In genomic region chr6:166412911-166413384, GRCh38 we compare ENCODE assay signal across 1 cellular context.
TF ChIP-seq lines count a peak whose summit lies in the region.

No MANE protein-coding gene starts in this region.

TF ChIP-seq in K562, 482 proteins besides CTCF, POLR2A, EP300 and RAD21 (continued from another document):
- no peak for TF ChIP-seq E2F5 (CRISPR knock-in tag; IDR thresholded peaks at IDR 0.05)
- TF ChIP-seq SMARCA4 (IDR thresholded peaks at IDR 0.05) = no peak
- no peak for TF ChIP-seq ZBTB43 (CRISPR knock-in tag; IDR thresholded peaks at IDR 0.05)
- no peak for TF ChIP-seq ZBTB12 (CRISPR knock-in tag; IDR thresholded peaks at IDR 0.05)
- no peak for TF ChIP-seq NONO (IDR thresholded peaks at IDR 0.05; ENCODE audit: low read depth in 2 of 2, low read length in 1 of 2)
- no peak for TF ChIP-seq RBM14 (IDR thresholded peaks at IDR 0.05; ENCODE audit: borderline replicate concordance, insufficient read depth, low read depth, low read length)
- TF ChIP-seq CBFA2T2 (conservative IDR thresholded peaks at IDR 0.05) = peak; percentile 40
- TF ChIP-seq POLR2G (IDR thresholded peaks at IDR 0.05; ENCODE audit: low read depth, low read length) = no peak
